ENCODE assay signal across 29 cellular contexts in genomic region chr17:59193463-59193862, GRCh38. TPM values are rescaled to one million over a fixed set of nuclear protein-coding genes. Genes with fewer than 3 reads are reported as not detected.
"Had no signal": no experiment of that assay in that cellular context is flagged by ENCODE, and none has a peak within 500 bp of the region (broad histone marks: within the 10 kb centered on the region; RNA-seq: fewer than 3 reads in every experiment).

No MANE protein-coding gene starts in this region.

- H3K4me3 ChIP-seq: adrenal gland, breast epithelium, SJCRH30 had no signal

- H3K36me3 ChIP-seq: adrenal gland, breast epithelium had no signal

- H3K9me3 Mint-ChIP-seq: activated naive CD4-positive, alpha-beta T cell treated with anti-CD3 and anti-CD28 coated beads for 36 hours; activated naive CD8-positive, alpha-beta T cell treated with anti-CD3 and anti-CD28 coated beads, Interleukin-2, amount 10 ng/mL, durations not matched to agents 7 days and 5 days; activated T-cell treated with anti-CD3 and anti-CD28 coated beads, Interleukin-2, amount 50 U/mL, for 24 hours; T-helper 1 cell treated with Interleukin-12 subunit alpha and Interleukin-12 subunit beta and Interleukin-4 antibody, amounts not matched to agents 30 μg/mL and 1 μg/mL, for 36 hours had no signal

- H3K4me3 Mint-ChIP-seq: activated CD8-positive, alpha-beta memory T cell treated with anti-CD3 and anti-CD28 coated beads, Interleukin-2, amount 10 ng/mL, durations not matched to agents 7 days and 5 days; activated naive CD4-positive, alpha-beta T cell treated with anti-CD3 and anti-CD28 coated beads for 36 hours; activated naive CD8-positive, alpha-beta T cell treated with anti-CD3 and anti-CD28 coated beads, Interleukin-2, amount 10 ng/mL, durations not matched to agents 7 days and 5 days; activated T-cell treated with anti-CD3 and anti-CD28 coated beads, Interleukin-2, amount 50 U/mL, for 24 hours; T-helper 1 cell treated with Interleukin-12 subunit alpha and Interleukin-12 subunit beta and Interleukin-4 antibody, amounts not matched to agents 30 μg/mL and 1 μg/mL, for 36 hours had no signal

- ATAC-seq: activated CD4-positive, CD25-positive, alpha-beta regulatory T cell treated with anti-CD3 and anti-CD28 coated beads, Interleukin-2, amount 50 U/mL, for 24 hours; activated CD8-positive, alpha-beta memory T cell treated with anti-CD3 and anti-CD28 coated beads, Interleukin-2, amount 10 ng/mL, durations not matched to agents 7 days and 5 days; Panc1; SK-N-SH treated with all-trans-retinoic acid at 6 μM for 48 hours had no signal

- H3K4me1 Mint-ChIP-seq: activated CD8-positive, alpha-beta memory T cell treated with anti-CD3 and anti-CD28 coated beads, Interleukin-2, amount 10 ng/mL, durations not matched to agents 7 days and 5 days had no signal

- DNase-seq: activated CD4-positive, alpha-beta T cell treated with anti-CD3 and anti-CD28 coated beads for 4 hours; activated CD4-positive, alpha-beta T cell treated with anti-CD3 and anti-CD28 coated beads, Interleukin-2, amount 50 U/mL, for 48 hours; activated CD8-positive, alpha-beta memory T cell treated with anti-CD3 and anti-CD28 coated beads, Interleukin-2, amount 10 ng/mL, durations not matched to agents 7 days and 5 days; activated gamma-delta T cell; activated naive CD4-positive, alpha-beta T cell treated with anti-CD3 and anti-CD28 coated beads for 36 hours; activated naive CD8-positive, alpha-beta T cell treated with anti-CD3 and anti-CD28 coated beads, Interleukin-2, amount 10 ng/mL, durations not matched to agents 7 days and 5 days; activated T-cell treated with anti-CD3 and anti-CD28 coated beads, Interleukin-2, amount 50 U/mL, for 24 hours; adrenal gland; anterior cingulate cortex; caudate nucleus; KG1; NCI-H1048; NCI-H146; NCI-H2029; NCI-H2107; NCI-H2171 treated with DMSO at 0.1 percent for 48 hours; NCI-H226; NCI-H526; NCI-H774; NK-92 treated with Interleukin-12 subunit alpha and Interleukin-12 subunit beta, amount 100 ng/mL, for 24 hours; OCI-M1; Right ventricle myocardium superior; SJCRH30 had no signal

- H3K27me3 ChIP-seq: adrenal gland, breast epithelium, SJCRH30 had no signal

- H3K27ac Mint-ChIP-seq: activated CD8-positive, alpha-beta memory T cell treated with anti-CD3 and anti-CD28 coated beads, Interleukin-2, amount 10 ng/mL, durations not matched to agents 7 days and 5 days; activated naive CD4-positive, alpha-beta T cell treated with anti-CD3 and anti-CD28 coated beads for 36 hours; activated naive CD8-positive, alpha-beta T cell treated with anti-CD3 and anti-CD28 coated beads, Interleukin-2, amount 10 ng/mL, durations not matched to agents 7 days and 5 days; activated T-cell treated with anti-CD3 and anti-CD28 coated beads, Interleukin-2, amount 50 U/mL, for 24 hours; T-helper 1 cell treated with Interleukin-12 subunit alpha and Interleukin-12 subunit beta and Interleukin-4 antibody, amounts not matched to agents 30 μg/mL and 1 μg/mL, for 36 hours had no signal

- H3K27me3 Mint-ChIP-seq: activated CD8-positive, alpha-beta memory T cell treated with anti-CD3 and anti-CD28 coated beads, Interleukin-2, amount 10 ng/mL, durations not matched to agents 7 days and 5 days; activated naive CD8-positive, alpha-beta T cell treated with anti-CD3 and anti-CD28 coated beads, Interleukin-2, amount 10 ng/mL, durations not matched to agents 7 days and 5 days; activated T-cell treated with anti-CD3 and anti-CD28 coated beads, Interleukin-2, amount 50 U/mL, for 24 hours had no signal

RNA-seq across cellular contexts. Expression of gene GDPD1, which starts 26.8 kb away (rescaled TPM):
- total RNA-seq: LHCN-M2 had no signal
